In the genomic region with DNA sequence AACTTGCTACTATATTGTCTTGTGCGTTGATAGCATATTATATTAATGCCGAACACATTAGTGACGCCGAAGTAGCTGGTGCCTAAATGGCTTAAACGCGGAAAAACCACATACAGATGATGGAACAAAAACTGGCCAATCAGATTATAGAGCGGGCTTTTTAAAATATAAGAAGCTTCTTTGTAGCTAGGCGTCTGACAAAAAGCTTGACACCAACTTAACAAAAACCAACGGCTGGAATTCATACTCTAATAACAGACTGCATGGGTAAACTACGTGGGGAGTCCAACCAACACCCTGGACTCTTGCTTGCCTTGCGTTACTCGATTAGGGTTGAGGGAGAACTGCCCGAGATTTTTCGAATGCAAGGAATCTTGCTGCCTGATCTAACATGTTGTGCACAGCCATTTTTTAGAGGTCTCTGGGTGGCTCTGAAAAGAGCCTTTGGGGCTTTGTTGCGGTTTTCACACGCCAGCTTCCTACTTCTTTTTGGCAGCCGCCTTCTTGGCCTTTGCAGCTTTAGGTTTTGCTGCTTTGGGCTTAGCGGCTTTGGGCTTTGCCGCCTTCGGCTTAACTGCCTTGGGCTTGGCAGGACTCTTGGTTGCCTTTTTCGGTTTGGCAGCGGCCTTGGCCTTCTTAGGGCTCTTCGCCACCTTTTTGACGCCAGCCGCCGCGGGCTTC, we compare ENCODE assay signal across 8 cellular contexts. TPM values are rescaled to one million over a fixed set of nuclear protein-coding genes. Genes with fewer than 3 reads are reported as not detected.
DNase-seq lines count a peak whose midpoint lies in the region; ATAC-seq and TF ChIP-seq lines count a peak whose summit lies in the region.

No MANE protein-coding gene starts in this region.

- no peak for TF ChIP-seq CTCF in cardiac muscle cell (IDR thresholded peaks at IDR 0.05; ENCODE audit: low read depth, low read length)

- H3K27ac ChIP-seq in cardiac muscle cell, result no peak overlapping the region

- no peaks in the 10 kb centered on the region for H3K36me3 ChIP-seq in cardiac muscle cell

- intact Hi-C loops in Right ventricle myocardium inferior (cut with DNase I), result loop anchor here (5.0 kb wide), 2 partner anchors 36 to 44 kb away; a partner anchor contains a TSS

- H3K4me3 ChIP-seq in cardiac muscle cell, result peak overlapping the region; percentile 41

- ATAC-seq in Right ventricle myocardium inferior, result no peak

- peak; percentile 61 to 70 for DNase-seq in cardiac muscle cell (ENCODE audit: low read depth in 1 of 2, low spot score in 1 of 2)
- no peak for DNase-seq in Right ventricle myocardium inferior (ENCODE audit: missing footprints)
- peak; percentile 82 to 91 for DNase-seq in Kasumi-1 (lab: John Stamatoyannopoulos, UW)
- DNase-seq in SKM-1 treated with dmso at 0.1 percent for 144 hours (lab: John Stamatoyannopoulos, UW; ENCODE audit: unreplicated experiment), result peak; percentile 80
- DNase-seq in central memory CD4-positive, alpha-beta T cell, result peak; percentile 71
- peak; percentile 67 for DNase-seq in kidney tubule cell (ENCODE audit: low spot score)
- peak; percentile 79 for DNase-seq in stimulated activated CD8-positive, alpha-beta memory T cell treated with anti-CD3 and anti-CD28 coated beads, Interleukin-4, amount 100 ng/mL, for 48 hours
- DNase-seq in 8988T, result no peak

- no peaks in the 10 kb centered on the region for H3K27me3 ChIP-seq in cardiac muscle cell

- no peaks in the 10 kb centered on the region for H3K9me3 ChIP-seq in cardiac muscle cell (ENCODE audit: low read depth)

- H3K4me1 ChIP-seq in cardiac muscle cell (ENCODE audit: low read depth), result peaks cover 11% of the 10 kb centered on the region

RNA-seq across cellular contexts. Expression of a gene that starts 45.7 kb away (rescaled TPM):
- total RNA-seq in cardiac muscle cell (not detected in 2 replicates), Right ventricle myocardium inferior (not detected)
- not detected in 2 replicates for polyA plus RNA-seq in cardiac muscle cell

Comparison
In these comparisons a context has a peak if more than half of its experiments do, and no peak if none do; other contexts are left out.
1. DNase-seq: peak in cardiac muscle cell (2 of 2), Kasumi-1 (2 of 2), SKM-1 treated with dmso at 0.1 percent for 144 hours (single experiment), central memory CD4-positive, alpha-beta T cell (single experiment), kidney tubule cell (single experiment) and stimulated activated CD8-positive, alpha-beta memory T cell treated with anti-CD3 and anti-CD28 coated beads, Interleukin-4, amount 100 ng/mL, for 48 hours (single experiment); none in Right ventricle myocardium inferior (single experiment) and 8988T (single experiment).